22 cellular contexts compared by ENCODE assay signal in the genomic region with DNA sequence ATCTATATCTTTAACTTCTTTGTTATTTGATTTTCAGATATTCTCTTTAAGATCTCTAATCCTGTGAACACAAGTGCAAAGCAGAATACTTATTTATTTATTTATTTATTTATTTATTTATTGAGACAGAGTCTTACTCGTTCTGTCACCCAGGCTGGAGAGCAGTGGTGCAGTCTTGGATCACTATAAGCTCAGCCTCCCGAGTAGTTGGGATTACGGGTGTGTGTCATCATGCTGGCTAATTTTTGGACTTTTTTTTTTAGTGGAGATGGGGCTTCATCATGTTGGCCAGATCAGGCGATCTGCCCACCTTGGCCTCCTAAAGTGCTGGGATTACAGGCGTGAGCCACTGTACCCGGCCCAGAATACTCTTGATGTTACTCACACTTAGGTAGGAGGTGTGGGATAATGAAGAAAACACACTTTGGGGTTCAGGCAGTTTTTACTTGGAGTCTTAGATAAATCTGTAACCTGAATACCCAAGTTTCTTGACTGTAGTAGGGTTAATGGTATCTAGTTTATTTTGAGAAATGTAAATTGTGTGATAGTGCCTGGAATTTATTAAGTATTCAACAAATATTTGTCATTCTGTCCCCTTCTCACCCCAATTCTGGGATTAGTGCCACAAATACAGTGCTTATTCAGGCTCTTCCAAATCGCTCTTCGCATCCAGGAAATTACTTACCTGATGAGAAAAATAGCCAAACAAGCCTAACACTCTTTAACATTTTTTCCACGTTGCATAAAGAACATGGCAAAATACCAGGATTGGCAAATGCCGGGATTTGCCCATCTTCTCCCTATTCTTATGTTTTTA. TPM values are rescaled to one million over a fixed set of nuclear protein-coding genes. Genes with fewer than 3 reads are reported as not detected.
DNase-seq lines count a peak whose midpoint lies in the region; ATAC-seq and TF ChIP-seq lines count a peak whose summit lies in the region.
"Had no signal": no experiment of that assay in that cellular context is flagged by ENCODE, and none has a peak within 500 bp of the region (broad histone marks: within the 10 kb centered on the region; RNA-seq: fewer than 3 reads in every experiment).

No MANE protein-coding gene starts in this region.

- no peak for ATAC-seq in memory B cell (ENCODE audit: low read depth)
- ATAC-seq: activated CD8-positive, alpha-beta memory T cell treated with anti-CD3 and anti-CD28 coated beads, Interleukin-2, amount 10 ng/mL, durations not matched to agents 7 days and 5 days had no signal

- TF ChIP-seq POLR2A in erythroblast (IDR thresholded peaks at IDR 0.05; ENCODE audit: low read length) = no peak

- in situ Hi-C loops in G401 (cut with HindIII; ENCODE audit: low sequenced_read_pairs) = no loop called here

- H3K36me3 ChIP-seq in MG63 = peaks cover 83% of the 10 kb centered on the region

- H3K4me3 Mint-ChIP-seq in memory B cell = no peak overlapping the region
- H3K4me3 Mint-ChIP-seq: activated CD4-positive, alpha-beta T cell treated with anti-CD3 and anti-CD28 coated beads, Interleukin-2, amount 10 ng/mL, durations not matched to agents 7 days and 5 days; activated CD8-positive, alpha-beta memory T cell treated with anti-CD3 and anti-CD28 coated beads, Interleukin-2, amount 10 ng/mL, durations not matched to agents 7 days and 5 days; activated naive CD4-positive, alpha-beta T cell treated with anti-CD3 and anti-CD28 coated beads, Interleukin-2, amount 10 ng/mL, durations not matched to agents 7 days and 5 days had no signal

- no peaks in the 10 kb centered on the region for H3K27me3 Mint-ChIP-seq in memory B cell
- H3K27me3 Mint-ChIP-seq: activated CD4-positive, alpha-beta T cell treated with anti-CD3 and anti-CD28 coated beads, Interleukin-2, amount 10 ng/mL, durations not matched to agents 7 days and 5 days; activated CD8-positive, alpha-beta memory T cell treated with anti-CD3 and anti-CD28 coated beads, Interleukin-2, amount 10 ng/mL, durations not matched to agents 7 days and 5 days; activated naive CD4-positive, alpha-beta T cell treated with anti-CD3 and anti-CD28 coated beads, Interleukin-2, amount 10 ng/mL, durations not matched to agents 7 days and 5 days had no signal

- no peak overlapping the region for H3K4me3 ChIP-seq in MG63
- H3K4me3 ChIP-seq: right atrium auricular region, spleen had no signal

- no peaks in the 10 kb centered on the region for H3K9me3 ChIP-seq in MG63
- H3K9me3 ChIP-seq: right atrium auricular region, spleen had no signal

- H3K27me3 ChIP-seq in MG63 = no peaks in the 10 kb centered on the region
- H3K27me3 ChIP-seq: right atrium auricular region, spleen had no signal

- H3K36me3 Mint-ChIP-seq in memory B cell = peaks cover 49% of the 10 kb centered on the region

- peaks cover 4% of the 10 kb centered on the region for H3K4me1 Mint-ChIP-seq in memory B cell

- H3K9me3 Mint-ChIP-seq in memory B cell = no peaks in the 10 kb centered on the region
- H3K9me3 Mint-ChIP-seq: activated CD4-positive, alpha-beta T cell treated with anti-CD3 and anti-CD28 coated beads, Interleukin-2, amount 10 ng/mL, durations not matched to agents 7 days and 5 days; activated naive CD4-positive, alpha-beta T cell treated with anti-CD3 and anti-CD28 coated beads, Interleukin-2, amount 10 ng/mL, durations not matched to agents 7 days and 5 days had no signal

- DNase-seq in G401 (ENCODE audit: low spot score) (peak; percentile 29), MG63 (peak; percentile 4), erythroblast (lab: John Stamatoyannopoulos, UW) (peak; percentile 15 to 69), memory B cell (ENCODE audit: low spot score in 2 of 2) (no peak), NCI-H2029 treated with DMSO at 0.1 percent for 48 hours (lab: John Stamatoyannopoulos, UW) (no peak), SIG-M5 (lab: John Stamatoyannopoulos, UW) (no peak), NCI-H2196 treated with DMSO at 0.1 percent for 48 hours (lab: John Stamatoyannopoulos, UW; ENCODE audit: unreplicated experiment) (no peak)
- DNase-seq: activated CD4-positive, alpha-beta T cell treated with anti-CD3 and anti-CD28 coated beads, Interleukin-2, amount 10 ng/mL, durations not matched to agents 7 days and 5 days; activated CD8-positive, alpha-beta memory T cell treated with anti-CD3 and anti-CD28 coated beads, Interleukin-2, amount 10 ng/mL, durations not matched to agents 7 days and 5 days; activated naive CD4-positive, alpha-beta T cell treated with anti-CD3 and anti-CD28 coated beads, Interleukin-2, amount 10 ng/mL, durations not matched to agents 7 days and 5 days; dermis blood vessel endothelial cell; HCEC 1CT; mammary epithelial cell; NCI-H1048; NCI-H187; NCI-H226; spleen; stimulated activated CD4-positive, alpha-beta T cell treated with anti-CD3 and anti-CD28 coated beads, Interleukin-2, amount 100 ng/mL, for 48 hours; substantia nigra; SW 1271; T1000 had no signal

- H3K27ac Mint-ChIP-seq in memory B cell = peak overlapping the region; percentile 24
- H3K27ac Mint-ChIP-seq: activated CD4-positive, alpha-beta T cell treated with anti-CD3 and anti-CD28 coated beads, Interleukin-2, amount 10 ng/mL, durations not matched to agents 7 days and 5 days; activated CD8-positive, alpha-beta memory T cell treated with anti-CD3 and anti-CD28 coated beads, Interleukin-2, amount 10 ng/mL, durations not matched to agents 7 days and 5 days; activated naive CD4-positive, alpha-beta T cell treated with anti-CD3 and anti-CD28 coated beads, Interleukin-2, amount 10 ng/mL, durations not matched to agents 7 days and 5 days had no signal

RNA-seq across cellular contexts. Expression of a gene that starts 33.0 kb away (rescaled TPM):
- 62.9 and 91.2 TPM in 2 replicates for total RNA-seq in G401 (2014; rRNA removed; shearing (Covaris generic))
- 80.8 and 142 TPM in 2 replicates for total RNA-seq in MG63 (2014; rRNA removed; shearing (Covaris generic); ENCODE audit: low replicate concordance)

RNA-seq across cellular contexts. Expression of a gene that starts 44.4 kb away (rescaled TPM):
- 0.34 and 4.2 TPM in 2 replicates for total RNA-seq in G401 (2014; rRNA removed; shearing (Covaris generic))
- 0.27 TPM in 1 of 2 replicates, not detected in the other for total RNA-seq in MG63 (2014; rRNA removed; shearing (Covaris generic); ENCODE audit: low replicate concordance)

Comparison
In these comparisons a context has a peak if more than half of its experiments do, and no peak if none do; other contexts are left out.
1. DNase-seq: peak in G401 (single experiment), MG63 (single experiment) and erythroblast (2 of 2); none in memory B cell (0 of 2), NCI-H2029 treated with DMSO at 0.1 percent for 48 hours (single experiment), SIG-M5 (single experiment) and NCI-H2196 treated with DMSO at 0.1 percent for 48 hours (single experiment).